26 cellular contexts compared by ENCODE assay signal in genomic region chr2:168323456-168324058, GRCh38.
A peak's percentile ranks its signal among the peaks of the same experiment; 100 is the strongest.
DNase-seq lines count a peak whose midpoint lies in the region; ATAC-seq and TF ChIP-seq lines count a peak whose summit lies in the region.
"Had no signal": no experiment of that assay in that cellular context is flagged by ENCODE, and none has a peak within 500 bp of the region (broad histone marks: within the 10 kb centered on the region; RNA-seq: fewer than 3 reads in every experiment).

No MANE protein-coding gene starts in this region.

- no peaks in the 10 kb centered on the region for H3K36me3 ChIP-seq in left ventricle myocardium inferior
- H3K36me3 ChIP-seq: spleen, uterus had no signal

- intact Hi-C loops in left ventricle myocardium inferior (cut with micrococcal nuclease) (no loop called here), left cardiac atrium (cut with DNase I) (no loop called here)

- H3K27ac ChIP-seq in left ventricle myocardium inferior (replicated peaks) = peak overlapping the region; percentile 23
- H3K27ac ChIP-seq: C4-2B, foreskin keratinocyte, spleen, testis, uterus had no signal

- DNase-seq in left ventricle myocardium inferior = no peak
- DNase-seq in left cardiac atrium = no peak
- DNase-seq in NCI-H69 (lab: John Stamatoyannopoulos, UW) = peak; percentile 88
- peak; percentile 43 for DNase-seq in kidney tubule cell (ENCODE audit: low spot score)
- no peak for DNase-seq in DMS114 treated with DMSO at 0.1 percent for 48 hours (lab: John Stamatoyannopoulos, UW; ENCODE audit: unreplicated experiment)
- DNase-seq in amygdala (lab: John Stamatoyannopoulos, UW) = no peak
- DNase-seq in NCI-H2171 treated with DMSO at 0.1 percent for 48 hours (lab: John Stamatoyannopoulos, UW) = no peak
- DNase-seq: activated CD4-positive, alpha-beta T cell treated with anti-CD3 and anti-CD28 coated beads, Interleukin-2, amount 10 ng/mL, durations not matched to agents 24 days and 14 days; activated effector memory CD4-positive, alpha-beta T cell treated with Interleukin-2 at 50 U/mL for 16 hours; Calu3; cerebellar nuclear complex; effector CD4-positive, alpha-beta T cell; foreskin keratinocyte; HFFc6; left ventricle myocardium superior; naive thymus-derived CD8-positive, alpha-beta T cell; NCI-H1105; NCI-H526 treated with DMSO at 0.1 percent for 48 hours; retina; RPMI8226; spleen; stimulated activated CD4-positive, alpha-beta T cell treated with anti-CD3 and anti-CD28 coated beads, Interleukin-4, amount 100 ng/mL, for 24 hours; stimulated activated naive CD4-positive, alpha-beta T cell; testis; uterus had no signal

- H3K27me3 ChIP-seq in left ventricle myocardium inferior (ENCODE audit: low read depth) = peaks cover 6% of the 10 kb centered on the region
- H3K27me3 ChIP-seq: testis, uterus had no signal

- H3K4me1 ChIP-seq in left ventricle myocardium inferior = no peaks in the 10 kb centered on the region
- H3K4me1 ChIP-seq: foreskin keratinocyte, spleen, testis, uterus had no signal

- no peak overlapping the region for H3K4me3 ChIP-seq in left ventricle myocardium inferior
- H3K4me3 ChIP-seq: spleen, testis, uterus had no signal

- ATAC-seq in left cardiac atrium = no peak
- ATAC-seq: foreskin keratinocyte; left ventricle myocardium superior; naive thymus-derived CD8-positive, alpha-beta T cell had no signal

- TF ChIP-seq CTCF in left ventricle myocardium inferior (IDR thresholded peaks at IDR 0.05; ENCODE audit: borderline replicate concordance) = no peak

- no peaks in the 10 kb centered on the region for H3K9me3 ChIP-seq in left ventricle myocardium inferior (replicated peaks)
- H3K9me3 ChIP-seq: testis, uterus had no signal

Comparison
In these comparisons a context has a peak if more than half of its experiments do, and no peak if none do; other contexts are left out.
1. DNase-seq: peak in NCI-H69 (single experiment) and kidney tubule cell (single experiment); none in left ventricle myocardium inferior (single experiment), left cardiac atrium (single experiment), DMS114 treated with DMSO at 0.1 percent for 48 hours (single experiment), amygdala (0 of 56) and NCI-H2171 treated with DMSO at 0.1 percent for 48 hours (single experiment).